ENCODE assay signal across 21 cellular contexts in genomic region chr15:32694222-32694983, GRCh38. TPM values are rescaled to one million over a fixed set of nuclear protein-coding genes. Genes with fewer than 3 reads are reported as not detected.
DNase-seq lines count a peak whose midpoint lies in the region; ATAC-seq, FAIRE-seq and TF ChIP-seq lines count a peak whose summit lies in the region.
"Had no signal": no experiment of that assay in that cellular context is flagged by ENCODE, and none has a peak within 500 bp of the region (broad histone marks: within the 10 kb centered on the region; RNA-seq: fewer than 3 reads in every experiment).

No MANE protein-coding gene starts in this region.

- H3K36me3 ChIP-seq in astrocyte (ENCODE audit: insufficient read depth, low read length), result no peaks in the 10 kb centered on the region
- H3K36me3 ChIP-seq in trophoblast cell (ENCODE audit: control insufficient read depth in 1 of 2, insufficient read depth in 2 of 2, low read length in 2 of 2), result peaks cover 0 to 3% of the 10 kb centered on the region in 2 experiments
- no peaks in the 10 kb centered on the region for H3K36me3 ChIP-seq in GM23248 (ENCODE audit: low read depth)
- H3K36me3 ChIP-seq: BLaER1 had no signal

- DNase-seq in activated CD4-positive, alpha-beta T cell treated with anti-CD3 and anti-CD28 coated beads for 36 hours, result no peak
- DNase-seq in activated CD4-positive, alpha-beta T cell treated with anti-CD3 and anti-CD28 coated beads, Interleukin-2, amount 50 U/mL, for 48 hours, result no peak
- DNase-seq in astrocyte (ENCODE audit: low read depth) (no peak), kidney tubule cell (ENCODE audit: low spot score) (peak; percentile 82), trophoblast cell (peak; percentile 51 to 75), T1000 (lab: John Stamatoyannopoulos, UW) (no peak), GM23248 (no peak)
- DNase-seq: CD4-positive, alpha-beta memory T cell; DMS153; DMS79; GDM1; GOT3; H9 had no signal

- H2BK5ac ChIP-seq in trophoblast cell (ENCODE audit: low read depth, low read length, poor library complexity), result no peak overlapping the region

- no peak overlapping the region for H3K4ac ChIP-seq in trophoblast cell (ENCODE audit: low read depth, low read length)

- H3K4me1 Mint-ChIP-seq in activated CD4-positive, alpha-beta T cell treated with anti-CD3 and anti-CD28 coated beads for 36 hours, result no peaks in the 10 kb centered on the region
- peaks cover 6% of the 10 kb centered on the region for H3K4me1 Mint-ChIP-seq in astrocyte (ENCODE audit: low read depth, unreplicated experiment)
- H3K4me1 Mint-ChIP-seq: CD14-positive monocyte; CD4-positive, alpha-beta memory T cell; IgD-negative memory B cell had no signal

- H3K27ac Mint-ChIP-seq in activated CD4-positive, alpha-beta T cell treated with anti-CD3 and anti-CD28 coated beads for 36 hours, result no peak overlapping the region
- H3K27ac Mint-ChIP-seq in astrocyte (ENCODE audit: unreplicated experiment), result no peak overlapping the region
- H3K27ac Mint-ChIP-seq: CD14-positive monocyte; CD4-positive, alpha-beta memory T cell; H9 had no signal

- peaks cover 11% of the 10 kb centered on the region; the same call in 1 of the 2 replicates for H3F3A ChIP-seq in GM23248 (ENCODE audit: insufficient read depth)

- H3K9me3 ChIP-seq in astrocyte (ENCODE audit: insufficient read depth, low read depth, low read length) (no peaks in the 10 kb centered on the region), trophoblast cell (ENCODE audit: insufficient read depth, low read depth, low read length) (no peaks in the 10 kb centered on the region), GM23248 (ENCODE audit: low read depth) (no peaks in the 10 kb centered on the region)

- no peaks in the 10 kb centered on the region for H3K9me2 ChIP-seq in GM23248 (ENCODE audit: insufficient read depth)

- H3K4me3 Mint-ChIP-seq in activated CD4-positive, alpha-beta T cell treated with anti-CD3 and anti-CD28 coated beads for 36 hours, result no peak overlapping the region
- no peak overlapping the region for H3K4me3 Mint-ChIP-seq in astrocyte (ENCODE audit: unreplicated experiment)
- H3K4me3 Mint-ChIP-seq: CD14-positive monocyte; CD4-positive, alpha-beta memory T cell; H9; IgD-negative memory B cell had no signal

- no peak overlapping the region for H4K12ac ChIP-seq in trophoblast cell (ENCODE audit: low read depth, low read length)

- H4K91ac ChIP-seq in trophoblast cell (ENCODE audit: low read depth, low read length), result no peak overlapping the region

- H3K79me1 ChIP-seq in trophoblast cell (ENCODE audit: low read length), result no peaks in the 10 kb centered on the region

- no peak overlapping the region for H2BK12ac ChIP-seq in trophoblast cell (ENCODE audit: low read length)

- H3K18ac ChIP-seq in trophoblast cell (ENCODE audit: low read length), result no peak overlapping the region

- CTCF ChIA-PET in activated CD4-positive, alpha-beta T cell treated with anti-CD3 and anti-CD28 coated beads for 36 hours (lab: Charles Lee), result no interaction called here

- H3K4me3 ChIP-seq in astrocyte (ENCODE audit: insufficient read depth, low read depth, low read length) (no peak overlapping the region), trophoblast cell (ENCODE audit: low read depth, low read length) (no peak overlapping the region), GM23248 (no peak overlapping the region)
- H3K4me3 ChIP-seq: BLaER1 had no signal

- no peak overlapping the region for H3K23ac ChIP-seq in trophoblast cell (ENCODE audit: low read length)

- POLR2A ChIA-PET in activated CD4-positive, alpha-beta T cell treated with anti-CD3 and anti-CD28 coated beads for 36 hours (lab: Charles Lee), result no interaction called here

- intact Hi-C loops in activated CD4-positive, alpha-beta T cell treated with anti-CD3 and anti-CD28 coated beads for 36 hours (cut with DNase I, micrococcal nuclease), result no loop called here

- no peaks in the 10 kb centered on the region for H3K9me3 Mint-ChIP-seq in activated CD4-positive, alpha-beta T cell treated with anti-CD3 and anti-CD28 coated beads for 36 hours (ENCODE audit: low read depth)
- peaks cover 2% of the 10 kb centered on the region for H3K9me3 Mint-ChIP-seq in astrocyte (ENCODE audit: unreplicated experiment)
- H3K9me3 Mint-ChIP-seq: CD4-positive, alpha-beta memory T cell; H9 had no signal

- peak; percentile 17 for FAIRE-seq in astrocyte (lab: Jason Lieb, UNC)
- FAIRE-seq: GM12892 had no signal

- H3K4me2 ChIP-seq in astrocyte (ENCODE audit: low read length), result no peak overlapping the region
- no peak overlapping the region for H3K4me2 ChIP-seq in trophoblast cell (ENCODE audit: low read length)
- no peak overlapping the region for H3K4me2 ChIP-seq in GM23248 (ENCODE audit: unreplicated experiment)
- H3K4me2 ChIP-seq: BLaER1 had no signal

- H4K8ac ChIP-seq in trophoblast cell (ENCODE audit: low read depth, low read length), result no peak overlapping the region

- H3K36me3 Mint-ChIP-seq in activated CD4-positive, alpha-beta T cell treated with anti-CD3 and anti-CD28 coated beads for 36 hours (ENCODE audit: low read depth), result no peaks in the 10 kb centered on the region
- peaks cover 5% of the 10 kb centered on the region for H3K36me3 Mint-ChIP-seq in astrocyte (ENCODE audit: low read depth, unreplicated experiment)
- H3K36me3 Mint-ChIP-seq: CD4-positive, alpha-beta memory T cell; IgD-negative memory B cell had no signal

- no peak overlapping the region for H2AK5ac ChIP-seq in trophoblast cell (ENCODE audit: low read length)

- in situ Hi-C loops in GM23248 (cut with MboI), result no loop called here

- H3K4me1 ChIP-seq in astrocyte (ENCODE audit: insufficient read depth, low read length) (peaks cover 7% of the 10 kb centered on the region), trophoblast cell (ENCODE audit: control insufficient read depth in 1 of 2, insufficient read depth in 2 of 2, low read length in 2 of 2) (no peaks in the 10 kb centered on the region), GM23248 (ENCODE audit: insufficient read depth) (no peaks in the 10 kb centered on the region; the same call in 1 of the 2 replicates)
- H3K4me1 ChIP-seq: BLaER1 had no signal

- H2BK120ac ChIP-seq in trophoblast cell (ENCODE audit: insufficient read depth, low read length, poor library complexity), result no peak overlapping the region

- H3K27me3 Mint-ChIP-seq in activated CD4-positive, alpha-beta T cell treated with anti-CD3 and anti-CD28 coated beads for 36 hours, result no peaks in the 10 kb centered on the region
- no peaks in the 10 kb centered on the region for H3K27me3 Mint-ChIP-seq in astrocyte (ENCODE audit: low read depth, unreplicated experiment)

- TF ChIP-seq CTCF in astrocyte (IDR thresholded peaks at IDR 0.05; ENCODE audit: insufficient read depth, low read depth, low read length), result no peak

- ATAC-seq in activated CD4-positive, alpha-beta T cell treated with anti-CD3 and anti-CD28 coated beads for 36 hours, result peak; percentile 60
- no peak for ATAC-seq in HG02763 (IDR thresholded peaks at IDR 0.05; ENCODE audit: unreplicated experiment)

- no peak overlapping the region for H3K14ac ChIP-seq in trophoblast cell (ENCODE audit: low read length)

- no peak overlapping the region for H3K9ac ChIP-seq in astrocyte (ENCODE audit: low read length)
- H3K9ac ChIP-seq in trophoblast cell (ENCODE audit: low read length), result no peak overlapping the region
- no peak overlapping the region for H3K9ac ChIP-seq in GM23248
- H3K9ac ChIP-seq: BLaER1 had no signal

- no CpG with 5 or more reads among the region's 3 CpGs for WGBS in trophoblast cell (ENCODE audit: extremely low coverage, insufficient coverage, insufficient read length)
- WGBS in GM23248 (ENCODE audit: low coverage in 1 of 2, low lambda C conversion rate in 2 of 2, missing lambda C conversion rate in 2 of 2), 2 experiments, result 94 to 100% methylated on average over 3 of the region's 3 CpGs

- H2AFZ ChIP-seq in astrocyte (ENCODE audit: low read depth, low read length) (no peak overlapping the region), trophoblast cell (ENCODE audit: insufficient read depth, low read length, poor library complexity) (no peak overlapping the region), GM23248 (no peak overlapping the region)

- H3K27me3 ChIP-seq in astrocyte (ENCODE audit: insufficient read depth, low read length) (no peaks in the 10 kb centered on the region), trophoblast cell (ENCODE audit: insufficient read depth, low read length) (no peaks in the 10 kb centered on the region), GM23248 (replicated peaks; ENCODE audit: insufficient read depth) (no peaks in the 10 kb centered on the region)
- H3K27me3 ChIP-seq: BLaER1 had no signal

- no peak overlapping the region for H3K27ac ChIP-seq in astrocyte (ENCODE audit: low read depth, low read length)
- no peak overlapping the region for H3K27ac ChIP-seq in trophoblast cell (ENCODE audit: low read depth, low read length)
- H3K27ac ChIP-seq in GM23248, result no peak overlapping the region
- H3K27ac ChIP-seq: 22Rv1, BLaER1, HL-60 had no signal

- no peaks in the 10 kb centered on the region for H4K20me1 ChIP-seq in astrocyte (ENCODE audit: insufficient read depth, low read length)
- no peaks in the 10 kb centered on the region for H4K20me1 ChIP-seq in GM23248 (ENCODE audit: insufficient read depth)
- H4K20me1 ChIP-seq: BLaER1 had no signal

- H3K79me2 ChIP-seq in astrocyte (ENCODE audit: insufficient read depth, low read length) (no peaks in the 10 kb centered on the region), trophoblast cell (ENCODE audit: control insufficient read depth, insufficient read depth, low read length, poor library complexity) (no peaks in the 10 kb centered on the region), GM23248 (ENCODE audit: insufficient read depth) (peaks cover 10% of the 10 kb centered on the region; the same call in 1 of the 2 replicates)

RNA-seq across cellular contexts. Expression of gene GREM1, which starts 23.4 kb away (rescaled TPM):
- total RNA-seq in activated CD4-positive, alpha-beta T cell treated with anti-CD3 and anti-CD28 coated beads for 36 hours, result not detected
- 74.5 and 112 TPM in 2 replicates for total RNA-seq in astrocyte
- 0.27 and 0.29 TPM in 2 replicates for polyA plus RNA-seq in trophoblast cell (2013)
- total RNA-seq in GM23248 (2014; rRNA removed; shearing (Covaris generic)), result 935 and 1,005 TPM in 2 replicates
- 575 and 584 TPM in 2 replicates for polyA plus RNA-seq in GM23248 (2016; fragmentation: Nextera tagmentation; extraction: Ambion mirVana)
- total RNA-seq: CD4-positive, alpha-beta memory T cell; HT1080 had no signal
- polyA plus RNA-seq: CD14-positive monocyte; CD4-positive, alpha-beta memory T cell; IgD-negative memory B cell had no signal

RNA-seq across cellular contexts. Expression of gene SCG5, which starts 52.9 kb away (rescaled TPM):
- total RNA-seq in activated CD4-positive, alpha-beta T cell treated with anti-CD3 and anti-CD28 coated beads for 36 hours, result 1 to 10 TPM in 1 of 2 experiments, under 1 TPM in 1; 0.91 to 1.2 TPM
- total RNA-seq in astrocyte, result 12.1 and 14.7 TPM in 2 replicates
- polyA plus RNA-seq in trophoblast cell (2013), result 0.33 and 0.45 TPM in 2 replicates
- 16.2 and 26.1 TPM in 2 replicates for total RNA-seq in GM23248 (2014; rRNA removed; shearing (Covaris generic))
- polyA plus RNA-seq in GM23248 (2016; fragmentation: Nextera tagmentation; extraction: Ambion mirVana), result 19.5 and 20.5 TPM in 2 replicates
- polyA plus RNA-seq: CD14-positive monocyte, IgD-negative memory B cell had no signal

Comparison
In these comparisons a context has a peak if more than half of its experiments do, and no peak if none do; other contexts are left out.
1. DNase-seq: peak in kidney tubule cell (single experiment) and trophoblast cell (2 of 2); none in activated CD4-positive, alpha-beta T cell treated with anti-CD3 and anti-CD28 coated beads for 36 hours (single experiment), activated CD4-positive, alpha-beta T cell treated with anti-CD3 and anti-CD28 coated beads, Interleukin-2, amount 50 U/mL, for 48 hours (0 of 2), astrocyte (single experiment), T1000 (single experiment) and GM23248 (single experiment).
2. RNA of gene GREM1, which starts 23.4 kb away (total RNA-seq): 935 to 1,005 TPM in GM23248 and 74.5 to 112 TPM in astrocyte; not detected in activated CD4-positive, alpha-beta T cell treated with anti-CD3 and anti-CD28 coated beads for 36 hours; every median in the first group is over 10 times any median in the second.